In the genomic region with DNA sequence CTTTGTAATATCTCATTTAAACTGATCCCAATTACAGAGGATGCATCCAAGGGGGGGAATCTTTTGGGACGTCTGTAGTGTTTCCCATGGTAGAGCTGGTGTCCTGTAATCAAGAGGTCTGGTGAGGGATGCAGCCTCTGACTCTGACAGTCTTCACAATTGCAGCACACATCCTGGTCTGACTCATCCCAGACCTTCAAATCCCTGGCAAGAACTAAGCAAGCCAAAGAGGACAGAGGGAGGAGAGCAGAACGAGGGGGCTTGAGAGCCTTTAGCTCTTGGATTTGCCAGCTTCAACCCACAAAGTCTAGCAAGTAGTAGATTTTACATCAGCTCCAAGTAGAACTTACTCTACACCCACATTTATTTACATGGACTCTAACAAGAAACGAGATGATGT, we compare ENCODE assay signal across 8 cellular contexts. TPM values are rescaled to one million over a fixed set of nuclear protein-coding genes. Genes with fewer than 3 reads are reported as not detected.
A peak's percentile ranks its signal among the peaks of the same experiment; 100 is the strongest.
DNase-seq lines count a peak whose midpoint lies in the region; ATAC-seq and TF ChIP-seq lines count a peak whose summit lies in the region.

No MANE protein-coding gene starts in this region.

- H3K4me1 ChIP-seq in DND-41 (ENCODE audit: insufficient read depth, low read length) (peaks cover 43% of the 10 kb centered on the region), OCI-LY1 (ENCODE audit: insufficient read depth, low read length, severe bottlenecking) (peaks cover 72% of the 10 kb centered on the region)

- H3K9ac ChIP-seq in DND-41 (ENCODE audit: low read depth, low read length), result no peak overlapping the region
- H3K9ac ChIP-seq in OCI-LY1 (ENCODE audit: low read length), result peak overlapping the region; percentile 72

- H3K36me3 ChIP-seq in DND-41 (ENCODE audit: insufficient read depth, low read length) (no peaks in the 10 kb centered on the region), OCI-LY1 (ENCODE audit: insufficient read depth, low read length) (peaks cover 41% of the 10 kb centered on the region)

- H3K27me3 Mint-ChIP-seq in neural crest cell (ENCODE audit: low read depth), result no peaks in the 10 kb centered on the region

- peak overlapping the region; percentile 27 for H3K27ac Mint-ChIP-seq in neural crest cell (ENCODE audit: unreplicated experiment)

- H3K4me1 Mint-ChIP-seq in neural crest cell, result no peaks in the 10 kb centered on the region

- no peaks in the 10 kb centered on the region for H4K20me1 ChIP-seq in DND-41 (ENCODE audit: insufficient read depth, low read length)
- H4K20me1 ChIP-seq in OCI-LY1 (ENCODE audit: insufficient read depth, low read length), result no peaks in the 10 kb centered on the region

- no peaks in the 10 kb centered on the region for H3K9me3 Mint-ChIP-seq in neural crest cell

- no peak for ATAC-seq in DND-41 (ENCODE audit: insufficient read depth, low read depth)
- no peak for ATAC-seq in HG02885 (IDR thresholded peaks at IDR 0.05; ENCODE audit: poor library complexity, unreplicated experiment)
- ATAC-seq in GM21723 (IDR thresholded peaks at IDR 0.05; ENCODE audit: unreplicated experiment), result no peak
- no peak for ATAC-seq in HG03025 (IDR thresholded peaks at IDR 0.05; ENCODE audit: low FRiP score, unreplicated experiment)

- DNase-seq in DND-41 (peak; percentile 2), cardiac fibroblast (ENCODE audit: low read depth in 2 of 2) (peak; percentile 35 to 67), neural crest cell (ENCODE audit: low read depth, low spot score) (no peak), DMS 273 (lab: John Stamatoyannopoulos, UW; ENCODE audit: unreplicated experiment) (no peak)

- no peak for TF ChIP-seq CTCF in DND-41 (IDR thresholded peaks at IDR 0.05; ENCODE audit: borderline replicate concordance, extremely low read depth, low read length, poor library complexity, severe bottlenecking)
- no peak for TF ChIP-seq CTCF in OCI-LY1 (IDR thresholded peaks at IDR 0.05; ENCODE audit: low read length)
- no peak for TF ChIP-seq CTCF in cardiac fibroblast (IDR thresholded peaks at IDR 0.05; ENCODE audit: low read depth, low read length)
- TF ChIP-seq CTCF in neural crest cell (conservative IDR thresholded peaks at IDR 0.05), result no peak

- no peak overlapping the region for H3K4me2 ChIP-seq in DND-41 (ENCODE audit: insufficient read depth, low read length)
- H3K4me2 ChIP-seq in OCI-LY1 (ENCODE audit: low read length), result peak overlapping the region; percentile 66

- no peak overlapping the region for H2AFZ ChIP-seq in DND-41 (ENCODE audit: low read depth, low read length)
- H2AFZ ChIP-seq in OCI-LY1 (ENCODE audit: low read length), result no peak overlapping the region

- no peaks in the 10 kb centered on the region for H3K36me3 Mint-ChIP-seq in neural crest cell (ENCODE audit: low read depth)

- H3K79me2 ChIP-seq in DND-41 (ENCODE audit: insufficient read depth, low read length) (no peaks in the 10 kb centered on the region), OCI-LY1 (ENCODE audit: insufficient read depth, low read length) (peaks cover 18% of the 10 kb centered on the region; the same call in 1 of the 2 replicates)

- H3K4me3 Mint-ChIP-seq in neural crest cell, result no peak overlapping the region

- no peaks in the 10 kb centered on the region for H3F3A ChIP-seq in OCI-LY1 (ENCODE audit: insufficient read depth, low read length)

- no peaks in the 10 kb centered on the region for H3K9me3 ChIP-seq in DND-41 (ENCODE audit: insufficient read depth, low read length, severe bottlenecking)
- H3K9me3 ChIP-seq in OCI-LY1 (ENCODE audit: low read length), result 0 out of 2 replicates have a peak, but pooled peaks cover 2% of the 10 kb centered on the region

- no peak overlapping the region for H3K4me3 ChIP-seq in DND-41 (ENCODE audit: low read depth in 1 of 2, low read length in 2 of 2)
- H3K4me3 ChIP-seq in OCI-LY1 (ENCODE audit: low read depth, low read length, poor library complexity, severe bottlenecking), result peak overlapping the region; percentile 60
- no peak overlapping the region for H3K4me3 ChIP-seq in cardiac fibroblast (replicated peaks in 1 of 2; ENCODE audit: low read depth in 2 of 2, low read length in 2 of 2)

- no peaks in the 10 kb centered on the region for H3K9me2 ChIP-seq in OCI-LY1 (ENCODE audit: low read depth, low read length)

- H3K27me3 ChIP-seq in DND-41 (ENCODE audit: insufficient read depth, low read length, poor library complexity) (no peaks in the 10 kb centered on the region), OCI-LY1 (ENCODE audit: insufficient read depth, low read length) (no peaks in the 10 kb centered on the region)

- peak overlapping the region; percentile 82 for H3K27ac ChIP-seq in DND-41 (ENCODE audit: low read length)
- peak overlapping the region; percentile 99 for H3K27ac ChIP-seq in OCI-LY1 (ENCODE audit: low read depth, low read length, poor library complexity, severe bottlenecking)

RNA-seq across cellular contexts. Expression of gene FCGBP, which starts 17.3 kb away (rescaled TPM):
- total RNA-seq in neural crest cell, result 1.0 and 1.6 TPM in 2 replicates

RNA-seq across cellular contexts. Expression of gene PSMC4, which starts 19.3 kb away (rescaled TPM):
- 114 and 118 TPM in 2 replicates for total RNA-seq in neural crest cell

RNA-seq across cellular contexts. Expression of gene ZNF546, which starts 45.2 kb away (rescaled TPM):
- 5.3 and 6.5 TPM in 2 replicates for total RNA-seq in neural crest cell

Comparison
In these comparisons a context has a peak if more than half of its experiments do, and no peak if none do; other contexts are left out.
1. DNase-seq: peak in DND-41 (single experiment) and cardiac fibroblast (2 of 2); none in neural crest cell (single experiment) and DMS 273 (single experiment).